Comparison of ENCODE assay signal across 27 cellular contexts in genomic region chr11:65210361-65210731, GRCh38. TPM values are rescaled to one million over a fixed set of nuclear protein-coding genes. Genes with fewer than 3 reads are reported as not detected.
"Had no signal": no experiment of that assay in that cellular context is flagged by ENCODE, and none has a peak within 500 bp of the region (broad histone marks: within the 10 kb centered on the region; RNA-seq: fewer than 3 reads in every experiment).

No MANE protein-coding gene starts in this region.

- H3K9me3 ChIP-seq: gastrocnemius medialis, prostate gland, spleen, thoracic aorta had no signal

- H3K4me1 ChIP-seq: gastrocnemius medialis, prostate gland had no signal

- H3K4me3 ChIP-seq: gastrocnemius medialis, prostate gland, spleen, thoracic aorta had no signal

- H3K27me3 ChIP-seq: brain microvascular endothelial cell, gastrocnemius medialis, spleen had no signal

- DNase-seq: activated CD4-positive, alpha-beta T cell treated with anti-CD3 and anti-CD28 coated beads for 36 hours; activated CD4-positive, CD25-positive, alpha-beta regulatory T cell; activated CD8-positive, alpha-beta T cell treated with anti-CD3 and anti-CD28 coated beads, Interleukin-2, amount 10 ng/mL, durations not matched to agents 7 days and 5 days; activated gamma-delta T cell treated with Interleukin-2 at 50 U/mL for 16 hours; activated naive CD4-positive, alpha-beta T cell treated with anti-CD3 and anti-CD28 coated beads, Interleukin-2, amount 50 U/mL, for 16 hours; amniotic stem cell; brain microvascular endothelial cell; caudate nucleus; cortex of kidney; effector memory CD8-positive, alpha-beta T cell; erythroblast; gastrocnemius medialis; glutamatergic neuron; islet precursor cell; left cardiac atrium; mammary epithelial cell; retina; spleen; stimulated activated naive CD8-positive, alpha-beta T cell treated with anti-CD3 and anti-CD28 coated beads, Interleukin-15, Interleukin-2, amounts not matched to agents 100 U/mL and 50 U/mL, for 24 hours had no signal

- H3K27ac ChIP-seq: brain microvascular endothelial cell, gastrocnemius medialis, prostate gland, thoracic aorta had no signal

RNA-seq across cellular contexts. Expression of gene SPDYC, which starts 40.3 kb away (rescaled TPM):
- total RNA-seq: activated CD4-positive, alpha-beta T cell treated with anti-CD3 and anti-CD28 coated beads for 36 hours; activated CD8-positive, alpha-beta T cell treated with anti-CD3 and anti-CD28 coated beads, Interleukin-2, amount 10 ng/mL, durations not matched to agents 7 days and 5 days; astrocyte; chondrocyte; gastrocnemius medialis; left cardiac atrium; mammary epithelial cell; mucosa of gallbladder; osteocyte; prostate gland; spleen; subcutaneous adipose tissue; T-helper 1 cell treated with Interleukin-12 subunit alpha and Interleukin-12 subunit beta and Interleukin-4 antibody, amounts not matched to agents 30 ng/mL and 1 ng/mL, for 36 hours; thoracic aorta had no signal
- polyA plus RNA-seq: mammary epithelial cell had no signal
